12 cellular contexts compared by ENCODE assay signal in genomic region chr2:189096769-189097447, GRCh38.
DNase-seq lines count a peak whose midpoint lies in the region; ATAC-seq, FAIRE-seq and TF ChIP-seq lines count a peak whose summit lies in the region.
"Had no signal": no experiment of that assay in that cellular context is flagged by ENCODE, and none has a peak within 500 bp of the region (broad histone marks: within the 10 kb centered on the region; RNA-seq: fewer than 3 reads in every experiment).

No MANE protein-coding gene starts in this region.

- H3K9ac ChIP-seq in endothelial cell of umbilical vein (replicated peaks; ENCODE audit: extremely low read depth, insufficient read depth, low read length), result no peak overlapping the region

- no peaks in the 10 kb centered on the region for H3K9me1 ChIP-seq in endothelial cell of umbilical vein (replicated peaks; ENCODE audit: control insufficient read depth, extremely low read depth, insufficient read depth, low read length)

- no peak for TF ChIP-seq POLR2A in endothelial cell of umbilical vein (IDR thresholded peaks at IDR 0.05; ENCODE audit: low read depth, low read length)

- BruUV-seq in endothelial cell of umbilical vein (replicated peaks; lab: Mats Ljungman, UMichigan), result no TSS peak

- DNase-seq in BJ (ENCODE audit: low read depth) (peak; percentile 63), NCI-H226 (peak; percentile 95), endothelial cell of umbilical vein (ENCODE audit: low read depth, low spot score) (peak; percentile 61), omental fat pad (ENCODE audit: low spot score) (no peak), activated gamma-delta T cell treated with Interleukin-2 at 50 U/mL for 16 hours (no peak), CD1c-positive myeloid dendritic cell (ENCODE audit: extremely low spot score) (no peak), cardiac septum (ENCODE audit: low spot score) (no peak)
- DNase-seq: activated CD8-positive, alpha-beta memory T cell treated with anti-CD3 and anti-CD28 coated beads for 24 hours; NCI-H526; stimulated activated CD4-positive, alpha-beta T cell treated with anti-CD3 and anti-CD28 coated beads, Interleukin-15, amount 100 ng/mL, for 24 hours; stimulated activated naive CD8-positive, alpha-beta T cell treated with anti-CD3 and anti-CD28 coated beads, Interleukin-15, Interleukin-2, amounts not matched to agents 100 U/mL and 50 U/mL, for 24 hours had no signal

- peaks cover 15% of the 10 kb centered on the region for H3K4me1 ChIP-seq in endothelial cell of umbilical vein (ENCODE audit: control insufficient read depth, extremely low read depth, insufficient read depth, low read length)

- intact Hi-C loops in endothelial cell of umbilical vein (cut with micrococcal nuclease), result no loop called here
- intact Hi-C loops in cardiac septum (cut with DNase I), result loop anchor here (10.0 kb wide), 1 partner anchor 248 kb away; no protein-coding TSS in a partner anchor

- H3K9me3 ChIP-seq in endothelial cell of umbilical vein (replicated peaks; ENCODE audit: control insufficient read depth, insufficient read depth, low read length), result no peaks in the 10 kb centered on the region

- H4K20me1 ChIP-seq in endothelial cell of umbilical vein (replicated peaks; ENCODE audit: control insufficient read depth, extremely low read depth, insufficient read depth, low read length), result no peaks in the 10 kb centered on the region

- dilution Hi-C loops in endothelial cell of umbilical vein (cut with MboI; ENCODE audit: extremely low pct_ligation_motif_present, low sequenced_read_pairs), result no loop called here

- peak overlapping the region; percentile 50 for H3K27ac ChIP-seq in endothelial cell of umbilical vein (ENCODE audit: insufficient read depth, low read depth, low read length)

- H3K36me3 ChIP-seq in BJ (ENCODE audit: control insufficient read depth, insufficient read depth, low read length) (peaks cover 10% of the 10 kb centered on the region), endothelial cell of umbilical vein (ENCODE audit: control insufficient read depth in 2 of 2, extremely low read depth in 1 of 2, insufficient read depth in 2 of 2, low read length in 2 of 2) (peaks cover 3% of the 10 kb centered on the region in 2 experiments)

- POLR2A ChIA-PET in BJ (lab: Charles Lee) (no interaction called here), endothelial cell of umbilical vein (lab: Charles Lee) (no interaction called here)

- H3K4me3 ChIP-seq in BJ (ENCODE audit: low read depth, low read length) (no peak overlapping the region), endothelial cell of umbilical vein (replicated peaks in 1 of 3; ENCODE audit: insufficient read depth in 1 of 3, low read depth in 1 of 3, low read length in 3 of 3) (no peak overlapping the region)

- no peak for FAIRE-seq in endothelial cell of umbilical vein (lab: Jason Lieb, UNC)

- peak; percentile 83 for ATAC-seq in omental fat pad (ENCODE audit: low FRiP score)
- ATAC-seq in GM21381 (IDR thresholded peaks at IDR 0.05; ENCODE audit: unreplicated experiment), result no peak
- ATAC-seq: stimulated activated naive CD8-positive, alpha-beta T cell treated with anti-CD3 and anti-CD28 coated beads, Interleukin-15, Interleukin-2, amounts not matched to agents 100 U/mL and 50 U/mL, for 24 hours had no signal

- H3K27me3 ChIP-seq in BJ (ENCODE audit: control insufficient read depth, insufficient read depth, low read length) (no peaks in the 10 kb centered on the region), endothelial cell of umbilical vein (ENCODE audit: control insufficient read depth in 2 of 2, insufficient read depth in 2 of 2, low read length in 2 of 2) (no peaks in the 10 kb centered on the region)

- H3K4me2 ChIP-seq in endothelial cell of umbilical vein (ENCODE audit: insufficient read depth, low read length), result peak overlapping the region; percentile 42

- TF ChIP-seq CTCF in BJ (IDR thresholded peaks at IDR 0.05; ENCODE audit: insufficient read depth, low read depth, low read length) (no peak), endothelial cell of umbilical vein (IDR thresholded peaks at IDR 0.05; ENCODE audit: extremely low read depth in 1 of 2, insufficient read depth in 1 of 2, low read depth in 1 of 2, low read length in 2 of 2) (no peak), omental fat pad (IDR thresholded peaks at IDR 0.05) (no peak)

- no peaks in the 10 kb centered on the region for H3K79me2 ChIP-seq in endothelial cell of umbilical vein (ENCODE audit: control insufficient read depth, insufficient read depth, low read length)

- CTCF ChIA-PET in BJ (lab: Yijun Ruan, JAX) (interaction anchor here (0.6 kb wide), 1 partner anchor 67 kb away, joined by 3 read pairs; no protein-coding TSS in a partner anchor), endothelial cell of umbilical vein (lab: Charles Lee) (interaction anchor here (0.7 to 2.0 kb wide), 8 partner anchors 19 to 578 kb away, joined by 3 to 11 read pairs (median 3); no protein-coding TSS in a partner anchor)

- no peak overlapping the region for H2AFZ ChIP-seq in endothelial cell of umbilical vein (ENCODE audit: low read depth, low read length)

TF ChIP-seq in endothelial cell of umbilical vein, 7 proteins besides CTCF, POLR2A, EP300 and RAD21:
- peak; percentile 60 for TF ChIP-seq POLR2AphosphoS5 (IDR thresholded peaks at IDR 0.05; ENCODE audit: insufficient read depth, low read depth, low read length)
- TF ChIP-seq GATA2 (IDR thresholded peaks at IDR 0.05; ENCODE audit: insufficient read depth, insufficient read length, low read depth, low read length), result peak; percentile 56
- TF ChIP-seq EZH2 (IDR thresholded peaks at IDR 0.05; ENCODE audit: borderline replicate concordance, low read depth, low read length, severe bottlenecking), result no peak
- peak; percentile 47 for TF ChIP-seq JUN (IDR thresholded peaks at IDR 0.05; ENCODE audit: borderline replicate concordance, insufficient read depth, insufficient read length, low read depth)
- TF ChIP-seq FOS (IDR thresholded peaks at IDR 0.05; ENCODE audit: borderline replicate concordance, insufficient read depth, low read length), result peak; percentile 51
- no peak for TF ChIP-seq MYC (IDR thresholded peaks at IDR 0.05; ENCODE audit: low read depth, low read length)
- no peak for TF ChIP-seq MAX (IDR thresholded peaks at IDR 0.05; ENCODE audit: insufficient read depth, insufficient read length)

Comparison
In these comparisons a context has a peak if more than half of its experiments do, and no peak if none do; other contexts are left out.
1. DNase-seq: peak in BJ (single experiment), NCI-H226 (single experiment) and endothelial cell of umbilical vein (single experiment); none in omental fat pad (single experiment), activated gamma-delta T cell treated with Interleukin-2 at 50 U/mL for 16 hours (single experiment), CD1c-positive myeloid dendritic cell (single experiment) and cardiac septum (single experiment).